Comparison of ENCODE assay signal across 27 cellular contexts in genomic region chr11:70304208-70304603, GRCh38. TPM values are rescaled to one million over a fixed set of nuclear protein-coding genes. Genes with fewer than 3 reads are reported as not detected.
DNase-seq lines count a peak whose midpoint lies in the region; ATAC-seq, FAIRE-seq and TF ChIP-seq lines count a peak whose summit lies in the region.
"Had no signal": no experiment of that assay in that cellular context is flagged by ENCODE, and none has a peak within 500 bp of the region (broad histone marks: within the 10 kb centered on the region; RNA-seq: fewer than 3 reads in every experiment).

No MANE protein-coding gene starts in this region.

- H3K4me3 Mint-ChIP-seq in WTC11: no peak overlapping the region
- no peak overlapping the region for H3K4me3 Mint-ChIP-seq in progenitor cell of endocrine pancreas (ENCODE audit: low read depth)
- H3K4me3 Mint-ChIP-seq: CD14-positive monocyte; CD4-positive, alpha-beta T cell; GM23338; H9; HFFc6 had no signal

- POLR2A ChIA-PET in HepG2 (lab: Yijun Ruan, JAX) (interaction anchor here (1.0 kb wide), 1 partner anchor 9 kb away, joined by 3 read pairs; no protein-coding TSS in a partner anchor), HEK293 (lab: Yijun Ruan, JAX) (no interaction called here), WTC11 (lab: Charles Lee) (no interaction called here)

- TF ChIP-seq CTCF in HepG2 (CRISPR knock-in tag; IDR thresholded peaks at IDR 0.05): no peak
- TF ChIP-seq CTCF in right lobe of liver (IDR thresholded peaks at IDR 0.05): no peak
- TF ChIP-seq CTCF in HEK293 (tag by site-specific recombination; IDR thresholded peaks at IDR 0.05): no peak
- TF ChIP-seq CTCF in WTC11 (IDR thresholded peaks at IDR 0.05): no peak
- TF ChIP-seq CTCF in progenitor cell of endocrine pancreas (IDR thresholded peaks at IDR 0.05; ENCODE audit: unreplicated experiment): no peak
- TF ChIP-seq CTCF in D721Med (IDR thresholded peaks at IDR 0.05; ENCODE audit: insufficient read depth, missing control alignments): no peak

- no peak for FAIRE-seq in HepG2 (lab: Jason Lieb, UNC)
- FAIRE-seq in D721Med (lab: Jason Lieb, UNC): no peak
- FAIRE-seq: A549, GM12878, GM19239 had no signal

- H3K36me3 ChIP-seq in HepG2 (replicated peaks in 1 of 2; ENCODE audit: control insufficient read depth in 1 of 2, insufficient read depth in 2 of 2, low read length in 2 of 2): peaks cover 5 to 8% of the 10 kb centered on the region in 2 experiments
- H3K36me3 ChIP-seq in right lobe of liver: no peaks in the 10 kb centered on the region
- peaks cover 0 to 35% of the 10 kb centered on the region in 2 experiments; a peak in 1 of 3 replicates for H3K36me3 ChIP-seq in HEK293 (ENCODE audit: control insufficient read depth in 2 of 2, insufficient read depth in 1 of 2, low read length in 2 of 2)

- DNase-seq in HepG2 (ENCODE audit: low spot score): no peak
- DNase-seq in right lobe of liver: no peak
- no peak for DNase-seq in WTC11 (ENCODE audit: low spot score)
- no peak for DNase-seq in progenitor cell of endocrine pancreas (ENCODE audit: low spot score, unreplicated experiment)
- no peak for DNase-seq in T1000 (lab: John Stamatoyannopoulos, UW)
- no peak for DNase-seq in D721Med (ENCODE audit: insufficient read length, low spot score)
- DNase-seq: 8988T; ACHN; AML-193; BE2C; CD4-positive, alpha-beta T cell; CD8-positive, alpha-beta memory T cell; DMS 273 treated with DMSO at 0.1 percent for 48 hours; DMS79; EL; GDM1; H9; HFFc6 had no signal

- no peak overlapping the region for H3K27ac Mint-ChIP-seq in WTC11
- H3K27ac Mint-ChIP-seq in progenitor cell of endocrine pancreas: peak overlapping the region; percentile 86
- H3K27ac Mint-ChIP-seq: CD4-positive, alpha-beta T cell; GM23338 had no signal

- no peak overlapping the region for H2AFZ ChIP-seq in HepG2 (ENCODE audit: low read length)
- H2AFZ ChIP-seq: GM23338 had no signal

- BruUV-seq in HepG2 (replicated peaks; lab: Mats Ljungman, UMichigan): no TSS peak

- no peak for TF ChIP-seq RAD21 in HepG2 (CRISPR knock-in tag; IDR thresholded peaks at IDR 0.05)

- in situ Hi-C loops in HepG2 (cut with HindIII; ENCODE audit: extremely low pct_ligation_motif_present, low pct_unique_long_range_greater_than_20kb): no loop called here

- TF ChIP-seq EP300 in HepG2 (IDR thresholded peaks at IDR 0.05; ENCODE audit: low read depth in 2 of 2, low read length in 2 of 2) (no peak), HepG2 (CRISPR knock-in tag; IDR thresholded peaks at IDR 0.05; ENCODE audit: borderline replicate concordance) (no peak)

- intact Hi-C loops in HepG2 (cut with micrococcal nuclease; ENCODE audit: unreplicated experiment): no loop called here
- intact Hi-C loops in right lobe of liver (cut with DNase I): no loop called here

- H3K27me3 Mint-ChIP-seq in WTC11 (ENCODE audit: low read depth) (no peaks in the 10 kb centered on the region), progenitor cell of endocrine pancreas (no peaks in the 10 kb centered on the region)
- H3K27me3 Mint-ChIP-seq: CD4-positive, alpha-beta T cell; CD8-positive, alpha-beta memory T cell had no signal

- CTCF ChIA-PET in HepG2 (lab: Yijun Ruan, JAX; ENCODE audit: low intra/inter-chr PET ratio, low total read pairs) (no interaction called here), HEK293 (lab: Yijun Ruan, JAX) (no interaction called here), WTC11 (lab: Charles Lee) (no interaction called here)

- H3K4me2 ChIP-seq in HepG2 (ENCODE audit: low read depth, low read length): peak overlapping the region; percentile 29
- H3K4me2 ChIP-seq: A549, GM23338 had no signal

- H3K79me2 ChIP-seq in HepG2 (ENCODE audit: insufficient read depth, low read length): peaks cover 17% of the 10 kb centered on the region

- WGBS in HepG2 (ENCODE audit: low lambda C conversion rate): 85% methylated on average over 2 of the region's 2 CpGs
- WGBS in right lobe of liver (ENCODE audit: insufficient coverage, low coverage, low lambda C conversion rate, missing lambda C conversion rate): no CpG with 5 or more reads among the region's 2 CpGs

- H3K4me1 Mint-ChIP-seq in WTC11 (peaks cover 26% of the 10 kb centered on the region), progenitor cell of endocrine pancreas (ENCODE audit: low read depth) (peaks cover 19% of the 10 kb centered on the region)

- H3K36me3 Mint-ChIP-seq in WTC11 (peaks cover 26% of the 10 kb centered on the region), progenitor cell of endocrine pancreas (ENCODE audit: insufficient read depth) (peaks cover 4% of the 10 kb centered on the region)

- H3K4me1 ChIP-seq in HepG2 (ENCODE audit: insufficient read depth, low read length): peaks cover 43% of the 10 kb centered on the region
- H3K4me1 ChIP-seq in right lobe of liver: no peaks in the 10 kb centered on the region
- H3K4me1 ChIP-seq in HEK293 (ENCODE audit: control insufficient read depth, insufficient read depth, low read length): no peaks in the 10 kb centered on the region; the same call in 1 of the 2 replicates

- ATAC-seq in HepG2 (no peak), right lobe of liver (no peak), WTC11 (no peak), GM19452 (IDR thresholded peaks at IDR 0.05; ENCODE audit: unreplicated experiment) (no peak)
- ATAC-seq: A549, GM12878, GM23338, HCT116 had no signal

- TF ChIP-seq POLR2A in HepG2 (IDR thresholded peaks at IDR 0.05; ENCODE audit: insufficient read depth in 1 of 2, low read depth in 2 of 2, low read length in 2 of 2) (no peak), right lobe of liver (IDR thresholded peaks at IDR 0.05) (no peak)

- H3K9me3 ChIP-seq in HepG2 (ENCODE audit: low read length): no peaks in the 10 kb centered on the region
- H3K9me3 ChIP-seq in right lobe of liver: no peaks in the 10 kb centered on the region
- no peaks in the 10 kb centered on the region for H3K9me3 ChIP-seq in HEK293 (ENCODE audit: control insufficient read depth, insufficient read depth, low read depth, low read length)
- H3K9me3 ChIP-seq: A549; BE2C; BLaER1 treated with 17β-estradiol and CSF1 and Interleukin-3, amounts not matched to agents 10 nM and 100 nM had no signal

- no peak overlapping the region for H3K9ac ChIP-seq in HepG2 (ENCODE audit: insufficient read depth, low read depth, low read length)
- H3K9ac ChIP-seq: BLaER1 treated with 17β-estradiol and CSF1 and Interleukin-3, amounts not matched to agents 10 nM and 100 nM had no signal

- H3K27ac ChIP-seq in HepG2 (ENCODE audit: extremely low read length, insufficient read depth, low read length) (peak overlapping the region; percentile 54), right lobe of liver (no peak overlapping the region), HEK293 (ENCODE audit: extremely low read depth, low read depth, low read length) (no peak overlapping the region)
- H3K27ac ChIP-seq: A549; BLaER1 treated with 17β-estradiol and CSF1 and Interleukin-3, amounts not matched to agents 10 nM and 100 nM had no signal

- no peaks in the 10 kb centered on the region for H3K9me3 Mint-ChIP-seq in WTC11
- H3K9me3 Mint-ChIP-seq in progenitor cell of endocrine pancreas (ENCODE audit: low read depth): no peaks in the 10 kb centered on the region
- H3K9me3 Mint-ChIP-seq: CD14-positive monocyte; CD4-positive, alpha-beta T cell; CD8-positive, alpha-beta memory T cell; GM23338; H9; HFFc6 had no signal

- H3K4me3 ChIP-seq in HepG2 (replicated peaks in 1 of 3; ENCODE audit: insufficient read depth in 1 of 3, low read depth in 2 of 3, low read length in 3 of 3) (no peak overlapping the region), right lobe of liver (no peak overlapping the region), HEK293 (ENCODE audit: low read depth, low read length) (no peak overlapping the region)
- H3K4me3 ChIP-seq: A549; BLaER1 treated with 17β-estradiol and CSF1 and Interleukin-3, amounts not matched to agents 10 nM and 100 nM; GM12878; GM23338 had no signal

- peaks cover 10% of the 10 kb centered on the region; the same call in 1 of the 2 replicates for H4K20me1 ChIP-seq in HepG2 (ENCODE audit: insufficient read depth, low read length)

- no peaks in the 10 kb centered on the region for H3K27me3 ChIP-seq in HepG2 (ENCODE audit: control insufficient read depth in 1 of 2, insufficient read depth in 2 of 2, low read length in 2 of 2)
- no peaks in the 10 kb centered on the region for H3K27me3 ChIP-seq in right lobe of liver
- H3K27me3 ChIP-seq: BE2C; BLaER1 treated with 17β-estradiol and CSF1 and Interleukin-3, amounts not matched to agents 10 nM and 100 nM had no signal

TF ChIP-seq in HepG2, 621 proteins besides CTCF, POLR2A, EP300 and RAD21 (continues in another document):
- TF ChIP-seq NFIB (CRISPR knock-in tag; IDR thresholded peaks at IDR 0.05; ENCODE audit: borderline replicate concordance): no peak

TF ChIP-seq in HEK293, 187 proteins besides CTCF, POLR2A, EP300 and RAD21 (continues in another document):
- TF ChIP-seq ZNF121 (tag by site-specific recombination; IDR thresholded peaks at IDR 0.05): 0 out of 2 replicates have a peak, but pooled peaks have one; percentile 33

TF ChIP-seq in WTC11, 78 proteins besides CTCF, POLR2A, EP300 and RAD21 (continues in another document):
- TF ChIP-seq ZNF121 (CRISPR knock-in tag; IDR thresholded peaks at IDR 0.05): peak; percentile 69

RNA-seq across cellular contexts. Expression of gene PPFIA1, which starts 33.7 kb away (rescaled TPM):
- total RNA-seq in HepG2 (2016; rRNA removed; fragmentation: Illumina TruSeq; extraction: Trizol): 27.3 and 29.9 TPM in 2 replicates
- total RNA-seq in HepG2 (2016; cell fraction: cytosol; rRNA removed; fragmentation: Illumina TruSeq; extraction: Trizol; ENCODE audit: low read depth): 68.7 and 75.4 TPM in 2 replicates
- 26.9 and 30.3 TPM in 2 replicates for total RNA-seq in HepG2 (2016; cell fraction: insoluble cytoplasmic fraction; rRNA removed; fragmentation: Illumina TruSeq; extraction: Trizol)
- total RNA-seq in HepG2 (2016; cell fraction: membrane; rRNA removed; fragmentation: Illumina TruSeq; extraction: Trizol): 22.7 and 22.8 TPM in 2 replicates
- total RNA-seq in HepG2 (2016; cell fraction: nucleus; rRNA removed; fragmentation: Illumina TruSeq; extraction: Trizol): 29.3 and 30.4 TPM in 2 replicates
- polyA plus RNA-seq in HepG2 (2011; rRNA removed): 45.2 and 48.0 TPM in 2 replicates
- 32.6 and 45.4 TPM in 2 replicates for polyA plus RNA-seq in HepG2 (2011; cell fraction: cytosol; rRNA removed)
- 60.5 and 68.2 TPM in 2 replicates for polyA plus RNA-seq in HepG2 (2011; cell fraction: nucleus; rRNA removed)
- polyA plus RNA-seq in HepG2 (2012): 18.1 and 18.8 TPM in 2 replicates
- polyA plus RNA-seq in HepG2 (2016; cell fraction: cytosol; fragmentation: Illumina TruSeq; extraction: Trizol; ENCODE audit: low read depth): 1.4 and 2.3 TPM in 2 replicates
- 18.5 and 22.6 TPM in 2 replicates for polyA plus RNA-seq in HepG2 (2016; cell fraction: insoluble cytoplasmic fraction; fragmentation: Illumina TruSeq; extraction: Trizol; ENCODE audit: low read depth)
- 5.3 and 7.1 TPM in 2 replicates for polyA plus RNA-seq in HepG2 (2016; cell fraction: membrane; fragmentation: Illumina TruSeq; extraction: Trizol; ENCODE audit: low read depth)
- 38.7 and 39.4 TPM in 2 replicates for polyA plus RNA-seq in HepG2 (2016; cell fraction: nucleus; fragmentation: Illumina TruSeq; extraction: Trizol; ENCODE audit: insufficient read depth, low read depth)
- polyA minus RNA-seq in HepG2 (2011; rRNA and poly(A)+ RNA removed; ENCODE audit: low replicate concordance): 94.3 and 206 TPM in 2 replicates
- polyA minus RNA-seq in HepG2 (2011; cell fraction: cytosol; rRNA and poly(A)+ RNA removed): 31.2 and 40.4 TPM in 2 replicates
- 59.9 and 69.0 TPM in 2 replicates for polyA minus RNA-seq in HepG2 (2011; cell fraction: nucleus; rRNA and poly(A)+ RNA removed)
- 10 to 100 TPM; 21.1 to 27.0 (median 22.7) TPM for total RNA-seq in right lobe of liver
- total RNA-seq in WTC11 (2021): 62.2 to 75.1 TPM (median 64.1 TPM) in 3 replicates
- total RNA-seq in progenitor cell of endocrine pancreas: 70.1 and 70.8 TPM in 2 replicates

Comparison
In these comparisons a context has a peak if more than half of its experiments do, and no peak if none do; other contexts are left out.
1. Of the 63 proteins assayed by ChIP-seq in both HepG2 and HEK293: peak only in HepG2: none; only in HEK293: none; in both: ZNF121; in neither: 62.